23 cellular contexts compared by ENCODE assay signal in the genomic region with DNA sequence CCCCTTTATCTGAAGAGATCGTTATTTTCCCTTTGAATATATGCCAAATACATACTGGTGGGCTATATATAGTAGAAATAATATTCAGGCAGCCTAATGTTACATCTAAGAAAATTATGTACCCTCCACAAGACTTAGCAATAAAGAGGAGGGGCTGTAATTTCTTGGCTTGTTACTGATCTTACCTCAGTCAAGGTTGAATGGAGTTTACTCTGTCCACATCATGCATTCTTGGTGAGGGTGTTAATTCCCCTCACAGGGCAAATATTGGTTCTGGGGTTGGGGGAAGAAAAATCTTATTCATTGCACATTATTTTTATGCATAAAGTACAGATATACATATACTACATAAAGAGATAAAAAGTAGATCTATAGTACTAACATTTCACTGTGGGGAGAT.
DNase-seq lines count a peak whose midpoint lies in the region; ATAC-seq and TF ChIP-seq lines count a peak whose summit lies in the region.
"Had no signal": no experiment of that assay in that cellular context is flagged by ENCODE, and none has a peak within 500 bp of the region (broad histone marks: within the 10 kb centered on the region; RNA-seq: fewer than 3 reads in every experiment).

No MANE protein-coding gene starts in this region.

- ATAC-seq in GM18498 (IDR thresholded peaks at IDR 0.05; ENCODE audit: unreplicated experiment): peak; percentile 32
- peak; percentile 37 for ATAC-seq in GM18909 (IDR thresholded peaks at IDR 0.05; ENCODE audit: poor library complexity, unreplicated experiment)
- ATAC-seq in HG03378 (IDR thresholded peaks at IDR 0.05; ENCODE audit: unreplicated experiment): peak; percentile 7
- ATAC-seq in HG03139 (IDR thresholded peaks at IDR 0.05; ENCODE audit: unreplicated experiment): no peak
- no peak for ATAC-seq in GM18520 (IDR thresholded peaks at IDR 0.05; ENCODE audit: unreplicated experiment)
- ATAC-seq: foreskin keratinocyte had no signal

- no peaks in the 10 kb centered on the region for H3K36me3 ChIP-seq in MG63
- H3K36me3 ChIP-seq: neutrophil, Peyer's patch, right atrium auricular region, vagina had no signal

- H3K9me3 ChIP-seq in MG63: no peaks in the 10 kb centered on the region
- H3K9me3 ChIP-seq: neutrophil, Peyer's patch, right atrium auricular region, vagina had no signal

- peak overlapping the region in 55 of 59 donors; percentile 2 to 55 (median 31) for H3K4me3 ChIP-seq in dorsolateral prefrontal cortex
- no peak overlapping the region for H3K4me3 ChIP-seq in MG63
- H3K4me3 ChIP-seq: lung, Peyer's patch, right atrium auricular region, vagina had no signal

- no peak for TF ChIP-seq CTCF in dorsolateral prefrontal cortex (IDR thresholded peaks at IDR 0.05 in 54 of 56, conservative IDR thresholded peaks at IDR 0.05 in 2 of 56; ENCODE audit: low read depth in 1 of 56, partially characterized antibody in 56 of 56)

- H3K27ac ChIP-seq in dorsolateral prefrontal cortex: peak overlapping the region in 56 of 59 donors; percentile 7 to 98 (median 60)
- H3K27ac ChIP-seq: epithelial cell of prostate, foreskin keratinocyte, neutrophil, Peyer's patch, right atrium auricular region, vagina had no signal

- intact Hi-C loops in dorsolateral prefrontal cortex (cut with DNase I): no loop called here

- DNase-seq in dorsolateral prefrontal cortex (no peak), amniotic stem cell (lab: John Stamatoyannopoulos, UW) (no peak), MG63 (no peak)
- DNase-seq: activated CD4-positive, alpha-beta T cell treated with anti-CD3 and anti-CD28 coated beads, Interleukin-2, amount 50 U/mL, for 1 hour; activated naive CD4-positive, alpha-beta T cell; C1 segment of cervical spinal cord; EL; foreskin keratinocyte; hippocampal formation; NCI-H2029; NCI-H345; Peyer's patch; stimulated activated CD4-positive, alpha-beta T cell treated with anti-CD3 and anti-CD28 coated beads, Interleukin-4, amount 100 ng/mL, for 4 hours had no signal

- H3K27me3 ChIP-seq in dorsolateral prefrontal cortex: no peaks in the 10 kb centered on the region
- H3K27me3 ChIP-seq in MG63: no peaks in the 10 kb centered on the region
- H3K27me3 ChIP-seq: foreskin keratinocyte, neutrophil, Peyer's patch, right atrium auricular region, vagina had no signal

Comparison
In these comparisons a context has a peak if more than half of its experiments do, and no peak if none do; other contexts are left out.
1. ATAC-seq: peak in GM18498 (single experiment), GM18909 (single experiment) and HG03378 (single experiment); none in HG03139 (single experiment) and GM18520 (single experiment).